Comparison of ENCODE assay signal across 12 cellular contexts in genomic region chr22:38943181-38943580, GRCh38. TPM values are rescaled to one million over a fixed set of nuclear protein-coding genes. Genes with fewer than 3 reads are reported as not detected.
DNase-seq lines count a peak whose midpoint lies in the region; ATAC-seq and TF ChIP-seq lines count a peak whose summit lies in the region.
"Had no signal": no experiment of that assay in that cellular context is flagged by ENCODE, and none has a peak within 500 bp of the region (broad histone marks: within the 10 kb centered on the region; RNA-seq: fewer than 3 reads in every experiment).

No MANE protein-coding gene starts in this region.

- no peaks in the 10 kb centered on the region for H3K9me3 ChIP-seq in endodermal cell (ENCODE audit: control insufficient read depth, low read length)
- H3K9me3 ChIP-seq: left lung, psoas muscle had no signal

- no peaks in the 10 kb centered on the region for H3K9me3 Mint-ChIP-seq in activated naive CD4-positive, alpha-beta T cell treated with anti-CD3 and anti-CD28 coated beads, Interleukin-2, amount 50 U/mL, for 24 hours
- H3K9me3 Mint-ChIP-seq in endodermal cell, result no peaks in the 10 kb centered on the region
- no peaks in the 10 kb centered on the region for H3K9me3 Mint-ChIP-seq in stimulated activated naive CD8-positive, alpha-beta T cell treated with anti-CD3 and anti-CD28 coated beads, Interleukin-15, amount 100 ng/mL, for 72 hours
- H3K9me3 Mint-ChIP-seq: CD4-positive, CD25-positive, alpha-beta regulatory T cell had no signal

- WGBS in endodermal cell (ENCODE audit: insufficient coverage in 1 of 2, insufficient read length in 1 of 2), 2 experiments, result 70 to 89% methylated on average over 7 to 10 of the region's 10 CpGs

- peak overlapping the region; percentile 3 for H3K4me3 Mint-ChIP-seq in activated naive CD4-positive, alpha-beta T cell treated with anti-CD3 and anti-CD28 coated beads, Interleukin-2, amount 50 U/mL, for 24 hours
- H3K4me3 Mint-ChIP-seq in endodermal cell, result no peak overlapping the region
- peak overlapping the region; percentile 36 to 74 for H3K4me3 Mint-ChIP-seq in stimulated activated naive CD8-positive, alpha-beta T cell treated with anti-CD3 and anti-CD28 coated beads, Interleukin-15, amount 100 ng/mL, for 72 hours
- H3K4me3 Mint-ChIP-seq: CD4-positive, CD25-positive, alpha-beta regulatory T cell had no signal

- H3K36me3 Mint-ChIP-seq in activated naive CD4-positive, alpha-beta T cell treated with anti-CD3 and anti-CD28 coated beads, Interleukin-2, amount 50 U/mL, for 24 hours, result no peaks in the 10 kb centered on the region
- H3K36me3 Mint-ChIP-seq in endodermal cell (ENCODE audit: low read depth), result no peaks in the 10 kb centered on the region

- no peak overlapping the region for H3K4me3 ChIP-seq in endodermal cell (ENCODE audit: low read length)
- H3K4me3 ChIP-seq: left lung, psoas muscle had no signal

- no peak for ATAC-seq in stimulated activated naive CD8-positive, alpha-beta T cell treated with anti-CD3 and anti-CD28 coated beads, Interleukin-15, amount 100 ng/mL, for 72 hours
- ATAC-seq in HG03354 (IDR thresholded peaks at IDR 0.05; ENCODE audit: poor library complexity, severe bottlenecking, unreplicated experiment), result no peak
- ATAC-seq: left lung, psoas muscle, SK-N-SH treated with all-trans-retinoic acid at 6 μM for 48 hours had no signal

- peak overlapping the region; percentile 81 for H3K27ac Mint-ChIP-seq in activated naive CD4-positive, alpha-beta T cell treated with anti-CD3 and anti-CD28 coated beads, Interleukin-2, amount 50 U/mL, for 24 hours
- H3K27ac Mint-ChIP-seq in endodermal cell, result no peak overlapping the region
- peak overlapping the region; percentile 3 to 92 for H3K27ac Mint-ChIP-seq in stimulated activated naive CD8-positive, alpha-beta T cell treated with anti-CD3 and anti-CD28 coated beads, Interleukin-15, amount 100 ng/mL, for 72 hours

- peaks cover 3% of the 10 kb centered on the region for H3K27me3 Mint-ChIP-seq in activated naive CD4-positive, alpha-beta T cell treated with anti-CD3 and anti-CD28 coated beads, Interleukin-2, amount 50 U/mL, for 24 hours
- H3K27me3 Mint-ChIP-seq in endodermal cell (ENCODE audit: insufficient read depth), result peaks cover 14% of the 10 kb centered on the region
- peaks cover 66% of the 10 kb centered on the region for H3K27me3 Mint-ChIP-seq in stimulated activated naive CD8-positive, alpha-beta T cell treated with anti-CD3 and anti-CD28 coated beads, Interleukin-15, amount 100 ng/mL, for 72 hours

- DNase-seq in activated naive CD4-positive, alpha-beta T cell treated with anti-CD3 and anti-CD28 coated beads, Interleukin-2, amount 50 U/mL, for 16 hours, result no peak
- DNase-seq in NOMO-1 treated with dmso at 0.1 percent for 144 hours (lab: John Stamatoyannopoulos, UW; ENCODE audit: unreplicated experiment) (peak; percentile 88), endodermal cell (no peak), AG08395 (ENCODE audit: low spot score) (no peak), DMS 273 treated with DMSO at 0.1 percent for 48 hours (lab: John Stamatoyannopoulos, UW) (no peak)
- no peak for DNase-seq in stimulated activated naive CD8-positive, alpha-beta T cell treated with anti-CD3 and anti-CD28 coated beads, Interleukin-15, amount 100 ng/mL, for 72 hours
- DNase-seq: CD4-positive, CD25-positive, alpha-beta regulatory T cell; psoas muscle had no signal

- no peaks in the 10 kb centered on the region for H3K36me3 ChIP-seq in endodermal cell (ENCODE audit: control insufficient read depth, insufficient read depth, low read length)
- H3K36me3 ChIP-seq: left lung had no signal

- H3K27me3 ChIP-seq in endodermal cell (ENCODE audit: control insufficient read depth, insufficient read depth, low read length, poor library complexity, severe bottlenecking), result no peaks in the 10 kb centered on the region

- TF ChIP-seq CTCF in endodermal cell (conservative IDR thresholded peaks at IDR 0.05), result peak; percentile 71

- no peak overlapping the region for H3K27ac ChIP-seq in endodermal cell (ENCODE audit: low read depth, low read length)
- H3K27ac ChIP-seq: psoas muscle had no signal

- peaks cover 42% of the 10 kb centered on the region for H3K4me1 Mint-ChIP-seq in activated naive CD4-positive, alpha-beta T cell treated with anti-CD3 and anti-CD28 coated beads, Interleukin-2, amount 50 U/mL, for 24 hours
- no peaks in the 10 kb centered on the region for H3K4me1 Mint-ChIP-seq in endodermal cell
- peaks cover 42% of the 10 kb centered on the region for H3K4me1 Mint-ChIP-seq in stimulated activated naive CD8-positive, alpha-beta T cell treated with anti-CD3 and anti-CD28 coated beads, Interleukin-15, amount 100 ng/mL, for 72 hours

- no peak overlapping the region for H3K9ac ChIP-seq in endodermal cell (ENCODE audit: extremely low read depth, low read length, poor library complexity, severe bottlenecking)

- H3K4me1 ChIP-seq in endodermal cell (ENCODE audit: control insufficient read depth, insufficient read depth, low read length), result no peaks in the 10 kb centered on the region
- H3K4me1 ChIP-seq: psoas muscle had no signal

RNA-seq across cellular contexts. Expression of gene APOBEC3A, which starts 14.2 kb away (rescaled TPM):
- total RNA-seq in endodermal cell, result not detected
- 0.28 TPM for polyA plus RNA-seq in endodermal cell (2013, experiment 1 of 2)
- not detected for polyA plus RNA-seq in endodermal cell (2013, experiment 2 of 2)
- total RNA-seq: CD4-positive, CD25-positive, alpha-beta regulatory T cell had no signal

RNA-seq across cellular contexts. Expression of gene APOBEC3B, which starts 39.0 kb away (rescaled TPM):
- total RNA-seq in endodermal cell, result 1 to 10 TPM; 4.1 to 5.4 TPM
- polyA plus RNA-seq in endodermal cell (2013, experiment 1 of 2), result 2.2 TPM
- polyA plus RNA-seq in endodermal cell (2013, experiment 2 of 2), result 3.0 TPM
